Comparison of ENCODE assay signal across 1 cellular context in the genomic region with DNA sequence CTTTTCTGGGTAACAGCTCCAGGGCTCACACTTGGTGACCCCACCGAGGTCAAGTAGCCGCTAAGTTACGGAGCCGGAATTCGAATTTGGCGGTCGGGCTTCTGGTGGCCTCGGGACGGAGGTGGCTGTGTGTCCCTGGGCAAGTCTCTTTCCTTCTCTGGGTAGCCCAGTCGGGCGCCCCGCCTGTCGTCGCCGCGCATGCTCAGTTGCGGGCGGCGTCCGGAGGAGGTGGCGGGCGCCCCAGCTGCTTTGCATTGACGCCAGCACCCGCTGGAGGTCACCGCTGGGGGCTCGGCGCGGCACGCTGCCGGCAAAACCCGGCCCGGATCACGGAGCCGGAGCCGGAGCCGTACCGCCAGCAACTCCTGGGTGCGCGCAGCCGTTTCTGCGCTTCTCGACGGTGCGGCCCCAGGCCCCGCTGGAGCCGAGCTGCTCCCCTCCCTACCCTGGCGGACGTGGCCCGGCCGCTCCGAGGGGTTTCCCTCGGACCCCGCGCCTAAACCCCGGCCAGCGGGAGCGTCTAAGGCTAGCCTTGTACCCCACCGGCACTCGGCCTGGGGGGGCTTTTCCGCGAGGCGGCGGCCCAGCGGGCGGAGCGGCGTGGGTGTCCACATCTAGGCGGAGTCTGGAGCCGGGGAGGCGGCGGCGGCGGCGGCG.
TF ChIP-seq lines count a peak whose summit lies in the region.

No MANE protein-coding gene starts in this region.

TF ChIP-seq in HepG2, 621 proteins besides CTCF, POLR2A, EP300 and RAD21 (continued from another document and continues in another):
- TF ChIP-seq E2F2 (CRISPR knock-in tag; IDR thresholded peaks at IDR 0.05; ENCODE audit: borderline replicate concordance) (no peak), RBM39 (IDR thresholded peaks at IDR 0.05; ENCODE audit: low read depth, low read length, poor library complexity, severe bottlenecking) (peak; percentile 66), NFKB2 (CRISPR knock-in tag; IDR thresholded peaks at IDR 0.05; ENCODE audit: borderline replicate concordance) (no peak; the same call in 1 of the 2 replicates), ATF6 (CRISPR knock-in tag; conservative IDR thresholded peaks at IDR 0.05) (no peak), BCL6 (CRISPR knock-in tag; IDR thresholded peaks at IDR 0.05) (peak; percentile 73; the same call in 1 of the 2 replicates), ZNF724P (CRISPR knock-in tag; IDR thresholded peaks at IDR 0.05; ENCODE audit: borderline replicate concordance) (0 out of 2 replicates have a peak, but pooled peaks have one; percentile 42), FOXP4 (CRISPR knock-in tag; IDR thresholded peaks at IDR 0.05) (peak; percentile 66; the same call in 1 of the 2 replicates), ZNF614 (CRISPR knock-in tag; IDR thresholded peaks at IDR 0.05; ENCODE audit: borderline replicate concordance) (peak; percentile 65; the same call in 1 of the 2 replicates), RBM22 (optimal IDR thresholded peaks at IDR 0.05; ENCODE audit: low read length) (no peak), NR2F1 (CRISPR knock-in tag; IDR thresholded peaks at IDR 0.05) (peak; percentile 78 to 88), SOX5 (CRISPR knock-in tag; IDR thresholded peaks at IDR 0.05; ENCODE audit: borderline replicate concordance) (peak; percentile 48; the same call in 1 of the 2 replicates), ZNF431 (CRISPR knock-in tag; IDR thresholded peaks at IDR 0.05; ENCODE audit: borderline replicate concordance, low read depth) (no peak), GPN1 (CRISPR knock-in tag; IDR thresholded peaks at IDR 0.05; ENCODE audit: borderline replicate concordance) (no peak), ZNF713 (CRISPR knock-in tag; IDR thresholded peaks at IDR 0.05) (no peak), ZNF629 (CRISPR knock-in tag; conservative IDR thresholded peaks at IDR 0.05) (peak; percentile 30; the same call in 1 of the 2 replicates), ZNF234 (CRISPR knock-in tag; conservative IDR thresholded peaks at IDR 0.05) (peak; percentile 89), JARID2 (CRISPR knock-in tag; IDR thresholded peaks at IDR 0.05; ENCODE audit: insufficient replicate concordance) (no peak), MAFF (IDR thresholded peaks at IDR 0.05; ENCODE audit: low read depth, low read length) (no peak), TSC22D2 (CRISPR knock-in tag; IDR thresholded peaks at IDR 0.05; ENCODE audit: borderline replicate concordance) (0 out of 2 replicates have a peak, but pooled peaks have one; percentile 28), ZNF367 (CRISPR knock-in tag; IDR thresholded peaks at IDR 0.05; ENCODE audit: borderline replicate concordance) (no peak), FOSL1 (CRISPR knock-in tag; IDR thresholded peaks at IDR 0.05; ENCODE audit: borderline replicate concordance) (no peak), ZNF83 (CRISPR knock-in tag; IDR thresholded peaks at IDR 0.05; ENCODE audit: borderline replicate concordance) (0 out of 2 replicates have a peak, but pooled peaks have one; percentile 58), REL (CRISPR knock-in tag; conservative IDR thresholded peaks at IDR 0.05) (peak; percentile 26; the same call in 1 of the 2 replicates), CC2D1A (CRISPR knock-in tag; IDR thresholded peaks at IDR 0.05) (no peak), LCORL (IDR thresholded peaks at IDR 0.05) (no peak), LCORL (CRISPR knock-in tag; IDR thresholded peaks at IDR 0.05) (peak; percentile 72), ZNF616 (CRISPR knock-in tag; IDR thresholded peaks at IDR 0.05; ENCODE audit: low read depth) (no peak), YEATS4 (CRISPR knock-in tag; IDR thresholded peaks at IDR 0.05; ENCODE audit: borderline replicate concordance) (peak; percentile 64), HNRNPUL1 (IDR thresholded peaks at IDR 0.05; ENCODE audit: low read depth, low read length) (peak; percentile 70; the same call in 1 of the 2 replicates), ZNF788 (CRISPR knock-in tag; IDR thresholded peaks at IDR 0.05; ENCODE audit: borderline replicate concordance) (peak; percentile 87), HOXA3 (CRISPR knock-in tag; IDR thresholded peaks at IDR 0.05) (peak; percentile 82), FOXA3 (CRISPR knock-in tag; IDR thresholded peaks at IDR 0.05) (peak; percentile 72), ZNF770 (CRISPR knock-in tag; IDR thresholded peaks at IDR 0.05) (no peak; the same call in 1 of the 2 replicates), HES4 (CRISPR knock-in tag; IDR thresholded peaks at IDR 0.05; ENCODE audit: borderline replicate concordance) (peak; percentile 43; the same call in 1 of the 2 replicates), ZNF572 (CRISPR knock-in tag; IDR thresholded peaks at IDR 0.05) (peak; percentile 58; the same call in 1 of the 2 replicates), NFE2L1 (CRISPR knock-in tag; IDR thresholded peaks at IDR 0.05; ENCODE audit: borderline replicate concordance) (no peak), POLR2AphosphoS2 (IDR thresholded peaks at IDR 0.05; ENCODE audit: low read depth, low read length) (no peak), ZNF570 (CRISPR knock-in tag; IDR thresholded peaks at IDR 0.05; ENCODE audit: borderline replicate concordance) (no peak), PPARG (CRISPR knock-in tag; conservative IDR thresholded peaks at IDR 0.05) (peak; percentile 47; the same call in 1 of the 2 replicates), ZNF879 (CRISPR knock-in tag; IDR thresholded peaks at IDR 0.05) (no peak), ZSCAN9 (CRISPR knock-in tag; IDR thresholded peaks at IDR 0.05; ENCODE audit: borderline replicate concordance) (no peak), SCMH1 (CRISPR knock-in tag; IDR thresholded peaks at IDR 0.05; ENCODE audit: borderline replicate concordance) (no peak), ISL2 (CRISPR knock-in tag; IDR thresholded peaks at IDR 0.05) (peak; percentile 83; the same call in 1 of the 2 replicates), ZFP82 (CRISPR knock-in tag; IDR thresholded peaks at IDR 0.05; ENCODE audit: borderline replicate concordance) (peak; percentile 83; the same call in 1 of the 2 replicates), SMARCC2 (IDR thresholded peaks at IDR 0.05) (no peak), ZNF564 (CRISPR knock-in tag; IDR thresholded peaks at IDR 0.05) (peak; percentile 71; the same call in 1 of the 2 replicates), ZNF800 (CRISPR knock-in tag; IDR thresholded peaks at IDR 0.05) (0 out of 2 replicates have a peak, but pooled peaks have one; percentile 68), ZMAT5 (CRISPR knock-in tag; IDR thresholded peaks at IDR 0.05; ENCODE audit: borderline replicate concordance, low read depth) (no peak), XBP1 (CRISPR knock-in tag; IDR thresholded peaks at IDR 0.05) (no peak), SRSF9 (IDR thresholded peaks at IDR 0.05; ENCODE audit: borderline replicate concordance, insufficient read depth, low read depth, low read length, poor library complexity, severe bottlenecking) (no peak), CHD2 (IDR thresholded peaks at IDR 0.05; ENCODE audit: low read depth, low read length) (no peak)
- TF ChIP-seq, protein P1, sequence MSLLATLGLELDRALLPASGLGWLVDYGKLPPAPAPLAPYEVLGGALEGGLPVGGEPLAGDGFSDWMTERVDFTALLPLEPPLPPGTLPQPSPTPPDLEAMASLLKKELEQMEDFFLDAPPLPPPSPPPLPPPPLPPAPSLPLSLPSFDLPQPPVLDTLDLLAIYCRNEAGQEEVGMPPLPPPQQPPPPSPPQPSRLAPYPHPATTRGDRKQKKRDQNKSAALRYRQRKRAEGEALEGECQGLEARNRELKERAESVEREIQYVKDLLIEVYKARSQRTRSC (CRISPR knock-in tag; IDR thresholded peaks at IDR 0.05; ENCODE audit: low read depth) = no peak
- TF ChIP-seq, protein P2, sequence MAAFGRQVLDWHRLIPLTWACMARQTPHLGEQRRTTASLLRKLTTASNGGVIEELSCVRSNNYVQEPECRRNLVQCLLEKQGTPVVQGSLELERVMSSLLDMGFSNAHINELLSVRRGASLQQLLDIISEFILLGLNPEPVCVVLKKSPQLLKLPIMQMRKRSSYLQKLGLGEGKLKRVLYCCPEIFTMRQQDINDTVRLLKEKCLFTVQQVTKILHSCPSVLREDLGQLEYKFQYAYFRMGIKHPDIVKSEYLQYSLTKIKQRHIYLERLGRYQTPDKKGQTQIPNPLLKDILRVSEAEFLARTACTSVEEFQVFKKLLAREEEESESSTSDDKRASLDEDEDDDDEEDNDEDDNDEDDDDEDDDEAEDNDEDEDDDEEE (CRISPR knock-in tag; IDR thresholded peaks at IDR 0.05) = peak; percentile 90; the same call in 1 of the 2 replicates
- TF ChIP-seq, protein P3, sequence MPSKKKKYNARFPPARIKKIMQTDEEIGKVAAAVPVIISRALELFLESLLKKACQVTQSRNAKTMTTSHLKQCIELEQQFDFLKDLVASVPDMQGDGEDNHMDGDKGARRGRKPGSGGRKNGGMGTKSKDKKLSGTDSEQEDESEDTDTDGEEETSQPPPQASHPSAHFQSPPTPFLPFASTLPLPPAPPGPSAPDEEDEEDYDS (CRISPR knock-in tag; IDR thresholded peaks at IDR 0.05) = peak; percentile 23; the same call in 1 of the 2 replicates
- TF ChIP-seq, protein P4, sequence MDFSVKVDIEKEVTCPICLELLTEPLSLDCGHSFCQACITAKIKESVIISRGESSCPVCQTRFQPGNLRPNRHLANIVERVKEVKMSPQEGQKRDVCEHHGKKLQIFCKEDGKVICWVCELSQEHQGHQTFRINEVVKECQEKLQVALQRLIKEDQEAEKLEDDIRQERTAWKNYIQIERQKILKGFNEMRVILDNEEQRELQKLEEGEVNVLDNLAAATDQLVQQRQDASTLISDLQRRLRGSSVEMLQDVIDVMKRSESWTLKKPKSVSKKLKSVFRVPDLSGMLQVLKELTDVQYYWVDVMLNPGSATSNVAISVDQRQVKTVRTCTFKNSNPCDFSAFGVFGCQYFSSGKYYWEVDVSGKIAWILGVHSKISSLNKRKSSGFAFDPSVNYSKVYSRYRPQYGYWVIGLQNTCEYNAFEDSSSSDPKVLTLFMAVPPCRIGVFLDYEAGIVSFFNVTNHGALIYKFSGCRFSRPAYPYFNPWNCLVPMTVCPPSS (IDR thresholded peaks at IDR 0.05) = no peak
